Comparison of ENCODE assay signal across 8 cellular contexts in genomic region chr17:63405741-63406261, GRCh38. TPM values are rescaled to one million over a fixed set of nuclear protein-coding genes. Genes with fewer than 3 reads are reported as not detected.
DNase-seq lines count a peak whose midpoint lies in the region; ATAC-seq and TF ChIP-seq lines count a peak whose summit lies in the region.

No MANE protein-coding gene starts in this region.

- intact Hi-C loops in lower lobe of right lung (cut with DNase I): no loop called here

- H3K9me3 ChIP-seq in lower lobe of right lung: no peaks in the 10 kb centered on the region

- peak; percentile 69 for TF ChIP-seq CTCF in choroid plexus epithelial cell (conservative IDR thresholded peaks at IDR 0.05; ENCODE audit: low read depth, low read length)
- TF ChIP-seq CTCF in lower lobe of right lung (IDR thresholded peaks at IDR 0.05): peak; percentile 71

- peak; percentile 71 to 82 for ATAC-seq in lower lobe of right lung
- no peak for ATAC-seq in GM21381 (IDR thresholded peaks at IDR 0.05; ENCODE audit: unreplicated experiment)
- ATAC-seq in HG03135 (IDR thresholded peaks at IDR 0.05; ENCODE audit: unreplicated experiment): no peak
- ATAC-seq in GM18517 (IDR thresholded peaks at IDR 0.05; ENCODE audit: unreplicated experiment): no peak

- H3K27me3 ChIP-seq in lower lobe of right lung (ENCODE audit: low read depth): no peaks in the 10 kb centered on the region

- H3K4me3 ChIP-seq in choroid plexus epithelial cell (ENCODE audit: low read depth, low read length) (no peak overlapping the region), lower lobe of right lung (no peak overlapping the region)

- no peak overlapping the region for H3K27ac ChIP-seq in lower lobe of right lung

- H3K36me3 ChIP-seq in lower lobe of right lung: peaks cover 35% of the 10 kb centered on the region

- DNase-seq in DMS 273 treated with DMSO at 0.1 percent for 48 hours (lab: John Stamatoyannopoulos, UW) (peak; percentile 22), HPDE6-E6E7 (ENCODE audit: extremely low spot score) (peak; percentile 48), NOMO-1 (lab: John Stamatoyannopoulos, UW; ENCODE audit: unreplicated experiment in 2 of 2) (peak; percentile 26 to 81), choroid plexus epithelial cell (ENCODE audit: low read depth) (peak; percentile 90), lower lobe of right lung (no peak)

- H3K4me1 ChIP-seq in lower lobe of right lung: peaks cover 9% of the 10 kb centered on the region

RNA-seq across cellular contexts. Expression of gene CYB561, which starts 40.3 kb away (rescaled TPM):
- total RNA-seq in lower lobe of right lung: 49.9 TPM

Comparison
In these comparisons a context has a peak if more than half of its experiments do, and no peak if none do; other contexts are left out.
1. ATAC-seq: peak in lower lobe of right lung (2 of 2); none in GM21381 (single experiment), HG03135 (single experiment) and GM18517 (single experiment).